18 cellular contexts compared by ENCODE assay signal in the genomic region with DNA sequence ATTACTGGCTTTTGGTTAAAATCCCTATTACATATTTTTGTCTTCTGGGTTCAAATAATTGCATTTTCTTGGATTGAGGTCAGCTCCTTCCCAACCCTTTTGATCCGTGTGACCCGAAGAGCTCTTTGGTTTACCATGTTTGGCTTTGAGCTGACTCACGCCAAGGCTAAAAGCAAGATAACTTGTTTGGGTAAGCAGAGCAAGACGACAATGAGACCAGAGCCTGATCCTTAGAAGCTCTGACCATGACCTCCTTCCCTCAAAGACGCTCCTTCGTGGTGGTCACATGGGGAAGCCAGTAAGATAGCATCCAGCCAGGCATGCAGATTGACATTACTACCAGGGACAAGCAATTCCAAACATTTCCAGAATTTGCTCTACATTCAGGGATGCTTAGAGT.
A peak's percentile ranks its signal among the peaks of the same experiment; 100 is the strongest.
DNase-seq lines count a peak whose midpoint lies in the region; ATAC-seq and TF ChIP-seq lines count a peak whose summit lies in the region.
"Had no signal": no experiment of that assay in that cellular context is flagged by ENCODE, and none has a peak within 500 bp of the region (broad histone marks: within the 10 kb centered on the region; RNA-seq: fewer than 3 reads in every experiment).

No MANE protein-coding gene starts in this region.

- H3K4me1 Mint-ChIP-seq in nephron progenitor cell = peaks cover 70% of the 10 kb centered on the region

- H3K9me3 ChIP-seq in HAP-1 = no peaks in the 10 kb centered on the region
- H3K9me3 ChIP-seq: body of pancreas, sigmoid colon, testis had no signal

- no peak for TF ChIP-seq CTCF in fibroblast of mammary gland (conservative IDR thresholded peaks at IDR 0.05; ENCODE audit: control insufficient read depth, insufficient read depth, low read depth, low read length)
- TF ChIP-seq CTCF in nephron progenitor cell (IDR thresholded peaks at IDR 0.05) = no peak

- no peak overlapping the region for H3K4me3 ChIP-seq in fibroblast of mammary gland (ENCODE audit: control insufficient read depth, low read depth, low read length)
- H3K4me3 ChIP-seq in HAP-1 = no peak overlapping the region
- H3K4me3 ChIP-seq: body of pancreas, GM12878, sigmoid colon, testis had no signal

- H3K4me3 Mint-ChIP-seq in nephron progenitor cell = peak overlapping the region; percentile 23
- H3K4me3 Mint-ChIP-seq: activated CD4-positive, alpha-beta T cell treated with anti-CD3 and anti-CD28 coated beads for 36 hours had no signal

- peaks cover 18% of the 10 kb centered on the region for H3K36me3 Mint-ChIP-seq in nephron progenitor cell (ENCODE audit: low read depth)

- no peaks in the 10 kb centered on the region for H3K27me3 ChIP-seq in HAP-1 (ENCODE audit: low read depth)
- H3K27me3 ChIP-seq: body of pancreas, sigmoid colon, testis had no signal

- peak overlapping the region; percentile 66 for H3K27ac Mint-ChIP-seq in nephron progenitor cell
- H3K27ac Mint-ChIP-seq: activated CD4-positive, alpha-beta T cell treated with anti-CD3 and anti-CD28 coated beads for 36 hours had no signal

- peaks cover 8% of the 10 kb centered on the region for H3K9me3 Mint-ChIP-seq in nephron progenitor cell

- H3K36me3 ChIP-seq in HAP-1 (replicated peaks) = no peaks in the 10 kb centered on the region
- H3K36me3 ChIP-seq: sigmoid colon had no signal

- DNase-seq in EH (ENCODE audit: low read depth) = peak; percentile 63
- DNase-seq in RPMI7951 (ENCODE audit: low read depth) = peak; percentile 24
- peak; percentile 79 for DNase-seq in fibroblast of mammary gland (ENCODE audit: low read depth)
- no peak for DNase-seq in nephron progenitor cell
- DNase-seq in NCI-H2029 treated with DMSO at 0.1 percent for 48 hours (lab: John Stamatoyannopoulos, UW) = no peak
- no peak for DNase-seq in HAP-1 (ENCODE audit: low spot score in 2 of 2)
- no peak for DNase-seq in DMS114 treated with DMSO at 0.1 percent for 48 hours (lab: John Stamatoyannopoulos, UW; ENCODE audit: unreplicated experiment)
- DNase-seq: activated CD4-positive, alpha-beta T cell treated with anti-CD3 and anti-CD28 coated beads for 36 hours; activated naive CD4-positive, alpha-beta T cell; body of pancreas; NCI-H2081; NCI-H526; occipital lobe; sigmoid colon; stimulated activated CD4-positive, alpha-beta T cell treated with anti-CD3 and anti-CD28 coated beads, Interleukin-2, amount 100 ng/mL, for 24 hours; testis had no signal

- H3K27me3 Mint-ChIP-seq in nephron progenitor cell (ENCODE audit: low read depth, poor library complexity) = peaks cover 3% of the 10 kb centered on the region
- H3K27me3 Mint-ChIP-seq: activated CD4-positive, alpha-beta T cell treated with anti-CD3 and anti-CD28 coated beads for 36 hours had no signal

- in situ Hi-C loops in HAP-1 (cut with MboI; ENCODE audit: low sequenced_read_pairs) = no loop called here

- no peaks in the 10 kb centered on the region for H3K4me1 ChIP-seq in HAP-1

- no peak for ATAC-seq in activated CD4-positive, CD25-positive, alpha-beta regulatory T cell treated with anti-CD3 and anti-CD28 coated beads, Interleukin-2, amount 50 U/mL, for 24 hours
- ATAC-seq: activated CD4-positive, alpha-beta T cell treated with anti-CD3 and anti-CD28 coated beads for 36 hours; body of pancreas; GM12878 had no signal

Comparison
In these comparisons a context has a peak if more than half of its experiments do, and no peak if none do; other contexts are left out.
1. DNase-seq: peak in EH (single experiment), RPMI7951 (single experiment) and fibroblast of mammary gland (single experiment); none in nephron progenitor cell (single experiment), NCI-H2029 treated with DMSO at 0.1 percent for 48 hours (single experiment), HAP-1 (0 of 2) and DMS114 treated with DMSO at 0.1 percent for 48 hours (single experiment).